Comparison of ENCODE assay signal across 24 cellular contexts in genomic region chr3:42719002-42719401, GRCh38. TPM values are rescaled to one million over a fixed set of nuclear protein-coding genes. Genes with fewer than 3 reads are reported as not detected.
A peak's percentile ranks its signal among the peaks of the same experiment; 100 is the strongest.
DNase-seq lines count a peak whose midpoint lies in the region; ATAC-seq and TF ChIP-seq lines count a peak whose summit lies in the region.
"Had no signal": no experiment of that assay in that cellular context is flagged by ENCODE, and none has a peak within 500 bp of the region (broad histone marks: within the 10 kb centered on the region; RNA-seq: fewer than 3 reads in every experiment).

No MANE protein-coding gene starts in this region.

- H3K4me3 ChIP-seq in dorsolateral prefrontal cortex, result no peak overlapping the region

- no peak for ATAC-seq in GM18502 (IDR thresholded peaks at IDR 0.05; ENCODE audit: poor library complexity, unreplicated experiment)
- no peak for ATAC-seq in activated CD4-positive, CD25-positive, alpha-beta regulatory T cell treated with anti-CD3 and anti-CD28 coated beads, Interleukin-2, amount 50 U/mL, for 24 hours
- ATAC-seq: CD8-positive, alpha-beta T cell had no signal

- no peaks in the 10 kb centered on the region for H3K27me3 ChIP-seq in dorsolateral prefrontal cortex

- no peak for TF ChIP-seq CTCF in dorsolateral prefrontal cortex (IDR thresholded peaks at IDR 0.05 in 54 of 56, conservative IDR thresholded peaks at IDR 0.05 in 2 of 56; ENCODE audit: low read depth in 1 of 56, partially characterized antibody in 56 of 56)

- DNase-seq in activated effector memory CD4-positive, alpha-beta T cell treated with anti-CD3 and anti-CD28 coated beads, Interleukin-2, amount 50 U/mL, for 16 hours, result peak; percentile 21
- no peak for DNase-seq in activated effector memory CD4-positive, alpha-beta T cell treated with Interleukin-2 at 50 U/mL for 16 hours
- DNase-seq in dorsolateral prefrontal cortex, result peak in 2 of 10 donors; percentile 6 to 12
- DNase-seq in islet precursor cell, result peak; percentile 39
- DNase-seq in superior temporal gyrus (ENCODE audit: extremely low spot score), result peak; percentile 15
- no peak for DNase-seq in globus pallidus (ENCODE audit: low spot score)
- DNase-seq: AML-193, C1 segment of cervical spinal cord, IMR-90, NCI-H1105, NCI-H146, NCI-H2081, NCI-H2171, NCI-H345, NCI-H524 treated with DMSO at 0.1 percent for 48 hours, SHP77 treated with DMSO at 0.1 percent for 48 hours had no signal

- intact Hi-C loops in dorsolateral prefrontal cortex (cut with DNase I), result loop anchor here in 1 of 2 donors (2.0 kb wide), 1 partner anchor 16 kb away; the partner anchor contains the start of gene HHATL

- H3K27ac ChIP-seq in dorsolateral prefrontal cortex, result peak overlapping the region in 36 of 59 donors; percentile 0 to 100 (median 51)
- H3K27ac ChIP-seq: KMS-11 had no signal

RNA-seq across cellular contexts. Expression of gene HHATL, which starts 16.4 kb away (rescaled TPM):
- 100 to 1,000 TPM in 90 of 120 experiments, 10 to 100 TPM in 30; 39.4 to 400 (median 145) TPM for total RNA-seq in dorsolateral prefrontal cortex
- total RNA-seq: A172; CD8-positive, alpha-beta T cell; G401; H4; IMR-90; RPMI7951 had no signal

RNA-seq across cellular contexts. Expression of gene KLHL40, which starts 33.7 kb away (rescaled TPM):
- under 1 TPM in 16 of 120 experiments, not detected in 104; 0.16 to 0.51 (median 0.24) TPM for total RNA-seq in dorsolateral prefrontal cortex
- total RNA-seq: A172; CD8-positive, alpha-beta T cell; G401; H4; IMR-90; RPMI7951 had no signal

RNA-seq across cellular contexts. Expression of gene CCDC13, which starts 54.1 kb away (rescaled TPM):
- total RNA-seq in dorsolateral prefrontal cortex, result 10 to 100 TPM in 9 of 120 experiments, 1 to 10 TPM in 110, under 1 TPM in 1; 0.52 to 15.0 (median 6.0) TPM
- total RNA-seq: A172, H4 had no signal

Comparison
In these comparisons a context has a peak if more than half of its experiments do, and no peak if none do; other contexts are left out.
1. DNase-seq: peak in activated effector memory CD4-positive, alpha-beta T cell treated with anti-CD3 and anti-CD28 coated beads, Interleukin-2, amount 50 U/mL, for 16 hours (single experiment), islet precursor cell (single experiment) and superior temporal gyrus (single experiment); none in activated effector memory CD4-positive, alpha-beta T cell treated with Interleukin-2 at 50 U/mL for 16 hours (single experiment) and globus pallidus (single experiment).